Comparison of ENCODE assay signal across 8 cellular contexts in genomic region chr11:65440831-65441499, GRCh38.
DNase-seq lines count a peak whose midpoint lies in the region; ATAC-seq, FAIRE-seq and TF ChIP-seq lines count a peak whose summit lies in the region.

No MANE protein-coding gene starts in this region.

- TF ChIP-seq POLR2A in GM18505 (IDR thresholded peaks at IDR 0.05; ENCODE audit: borderline replicate concordance, extremely low read depth, insufficient read depth, insufficient read length) (peak; percentile 60), H54 (IDR thresholded peaks at IDR 0.05; ENCODE audit: low read depth, low read length) (no peak)

- ATAC-seq in GM18505 (IDR thresholded peaks at IDR 0.05; ENCODE audit: unreplicated experiment): peak; percentile 43
- peak; percentile 35 for ATAC-seq in HG02870 (IDR thresholded peaks at IDR 0.05; ENCODE audit: unreplicated experiment)

- DNase-seq in SKM-1 treated with dmso at 0.1 percent for 144 hours (lab: John Stamatoyannopoulos, UW; ENCODE audit: unreplicated experiment) (peak; percentile 71), glomerular visceral epithelial cell (ENCODE audit: extremely low spot score) (peak; percentile 35), substantia nigra (lab: John Stamatoyannopoulos, UW) (no peak), H54 (ENCODE audit: insufficient read length, low spot score) (no peak), HPDE6-E6E7 (ENCODE audit: extremely low spot score) (no peak), midbrain (lab: John Stamatoyannopoulos, UW) (no peak)

- FAIRE-seq in H54 (lab: Jason Lieb, UNC): no peak

- H3K27ac ChIP-seq in substantia nigra (ENCODE audit: low read depth, low read length, poor library complexity, severe bottlenecking): peak overlapping the region; percentile 7

Comparison
In these comparisons a context has a peak if more than half of its experiments do, and no peak if none do; other contexts are left out.
1. DNase-seq: peak in SKM-1 treated with dmso at 0.1 percent for 144 hours (single experiment) and glomerular visceral epithelial cell (single experiment); none in substantia nigra (0 of 49), H54 (single experiment), HPDE6-E6E7 (single experiment) and midbrain (single experiment).